23 cellular contexts compared by ENCODE assay signal in genomic region chr4:152892985-152893384, GRCh38.
"Had no signal": no experiment of that assay in that cellular context is flagged by ENCODE, and none has a peak within 500 bp of the region (broad histone marks: within the 10 kb centered on the region; RNA-seq: fewer than 3 reads in every experiment).

No MANE protein-coding gene starts in this region.

- H3K4me3 Mint-ChIP-seq: activated CD8-positive, alpha-beta T cell treated with anti-CD3 and anti-CD28 coated beads for 36 hours; activated naive CD8-positive, alpha-beta T cell treated with anti-CD3 and anti-CD28 coated beads, Interleukin-2, amount 50 U/mL, for 24 hours; activated T-helper 1 cell treated with anti-CD3 and anti-CD28 coated beads, Interleukin-12 subunit alpha, Interleukin-12 subunit beta, Interleukin-2, Interleukin-4 antibody, amounts not matched to agents 30 ng/mL and 10 ng/mL and 1 ng/mL, durations not matched to agents 14 hours and 24 hours and 36 hours; brain; IgD-negative memory B cell had no signal

- DNase-seq: activated CD4-positive, alpha-beta T cell treated with anti-CD3 and anti-CD28 coated beads for 4 hours; activated CD8-positive, alpha-beta memory T cell treated with anti-CD3 and anti-CD28 coated beads, Interleukin-2, amount 50 U/mL, for 4 hours; activated CD8-positive, alpha-beta T cell treated with anti-CD3 and anti-CD28 coated beads for 36 hours; activated effector memory CD4-positive, alpha-beta T cell treated with Interleukin-2 at 50 U/mL for 16 hours; activated naive CD4-positive, alpha-beta T cell treated with Interleukin-2 at 50 U/mL for 16 hours; activated naive CD8-positive, alpha-beta T cell treated with anti-CD3 and anti-CD28 coated beads, Interleukin-2, amount 50 U/mL, for 24 hours; amniotic stem cell; KG1; NCI-H1048; NCI-H1417; NCI-H2029; NCI-H345; NCI-H510A; NCI-H526 treated with DMSO at 0.1 percent for 48 hours; NCI-H82; SIG-M5; T-helper 1 cell; WERI-Rb-1 had no signal

- H3K4me1 Mint-ChIP-seq: activated naive CD8-positive, alpha-beta T cell treated with anti-CD3 and anti-CD28 coated beads, Interleukin-2, amount 50 U/mL, for 24 hours; brain; IgD-negative memory B cell had no signal

- H3K27ac Mint-ChIP-seq: activated CD8-positive, alpha-beta T cell treated with anti-CD3 and anti-CD28 coated beads for 36 hours; activated naive CD4-positive, alpha-beta T cell treated with anti-CD3 and anti-CD28 coated beads, Interleukin-2, amount 50 U/mL, for 72 hours; activated naive CD8-positive, alpha-beta T cell treated with anti-CD3 and anti-CD28 coated beads, Interleukin-2, amount 50 U/mL, for 24 hours; activated T-helper 1 cell treated with anti-CD3 and anti-CD28 coated beads, Interleukin-12 subunit alpha, Interleukin-12 subunit beta, Interleukin-2, Interleukin-4 antibody, amounts not matched to agents 30 ng/mL and 10 ng/mL and 1 ng/mL, durations not matched to agents 14 hours and 24 hours and 36 hours; IgD-negative memory B cell had no signal

- H3K27ac ChIP-seq: WERI-Rb-1 had no signal

- ATAC-seq: activated CD4-positive, CD25-positive, alpha-beta regulatory T cell treated with anti-CD3 and anti-CD28 coated beads, Interleukin-2, amount 50 U/mL, for 24 hours; activated CD8-positive, alpha-beta T cell treated with anti-CD3 and anti-CD28 coated beads for 36 hours; activated naive CD4-positive, alpha-beta T cell treated with anti-CD3 and anti-CD28 coated beads, Interleukin-2, amount 50 U/mL, for 72 hours; activated naive CD8-positive, alpha-beta T cell treated with anti-CD3 and anti-CD28 coated beads, Interleukin-2, amount 50 U/mL, for 24 hours had no signal

- H3K27me3 Mint-ChIP-seq: activated CD8-positive, alpha-beta T cell treated with anti-CD3 and anti-CD28 coated beads for 36 hours; activated naive CD8-positive, alpha-beta T cell treated with anti-CD3 and anti-CD28 coated beads, Interleukin-2, amount 50 U/mL, for 24 hours; brain; IgD-negative memory B cell had no signal

- H3K9me3 Mint-ChIP-seq: activated CD8-positive, alpha-beta T cell treated with anti-CD3 and anti-CD28 coated beads for 36 hours; activated naive CD4-positive, alpha-beta T cell treated with anti-CD3 and anti-CD28 coated beads, Interleukin-2, amount 50 U/mL, for 72 hours; activated naive CD8-positive, alpha-beta T cell treated with anti-CD3 and anti-CD28 coated beads, Interleukin-2, amount 50 U/mL, for 24 hours; activated T-helper 1 cell treated with anti-CD3 and anti-CD28 coated beads, Interleukin-12 subunit alpha, Interleukin-12 subunit beta, Interleukin-2, Interleukin-4 antibody, amounts not matched to agents 30 ng/mL and 10 ng/mL and 1 ng/mL, durations not matched to agents 14 hours and 24 hours and 36 hours; brain; IgD-negative memory B cell had no signal
